Comparison of ENCODE assay signal across 13 cellular contexts in the genomic region with DNA sequence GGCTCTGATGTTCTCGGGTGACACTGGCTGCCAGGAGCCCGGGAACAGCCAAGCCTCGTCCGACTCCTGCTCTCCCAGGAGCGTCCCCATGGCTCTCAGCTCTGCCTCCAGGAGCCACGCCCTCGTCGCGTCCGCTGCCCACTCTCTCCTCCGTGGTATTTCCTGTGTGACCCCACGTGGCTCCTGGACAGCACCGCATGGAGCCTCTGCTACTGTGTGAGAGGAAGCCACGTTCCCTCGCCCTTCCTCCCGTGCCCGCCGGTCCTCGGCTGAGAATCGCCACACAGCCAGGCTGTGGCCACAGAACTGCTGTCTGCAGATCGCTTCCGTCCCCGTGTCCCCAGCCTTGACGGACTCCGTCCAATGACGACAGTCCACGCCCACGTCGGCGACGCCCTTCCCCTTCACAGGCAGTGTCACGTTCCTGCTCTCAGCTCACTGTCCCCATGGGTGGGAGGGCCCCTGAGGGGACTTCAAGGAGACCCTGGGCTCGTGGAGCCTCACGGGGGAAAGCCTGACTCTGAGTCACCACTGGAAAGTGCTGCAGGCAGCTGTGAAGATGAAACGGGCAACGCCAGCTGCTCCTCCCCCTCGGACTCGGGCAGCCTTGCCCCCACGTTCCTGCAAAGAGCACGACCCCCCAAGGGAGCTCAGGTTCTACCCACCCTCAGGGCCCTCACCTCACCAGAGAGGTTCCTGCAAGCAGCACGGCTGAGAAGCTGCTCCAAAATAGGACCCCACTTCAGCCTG.
DNase-seq lines count a peak whose midpoint lies in the region; ATAC-seq, FAIRE-seq and TF ChIP-seq lines count a peak whose summit lies in the region.
"Had no signal": no experiment of that assay in that cellular context is flagged by ENCODE, and none has a peak within 500 bp of the region (broad histone marks: within the 10 kb centered on the region; RNA-seq: fewer than 3 reads in every experiment).

No MANE protein-coding gene starts in this region.

- peak; percentile 85 for ATAC-seq in K562
- ATAC-seq in activated naive CD4-positive, alpha-beta T cell treated with anti-CD3 and anti-CD28 coated beads, Interleukin-2, amount 50 U/mL, for 72 hours = no peak

- H3K4me3 Mint-ChIP-seq in progenitor cell of endocrine pancreas (ENCODE audit: low read depth) = no peak overlapping the region
- H3K4me3 Mint-ChIP-seq: memory B cell had no signal

- H3K4me1 Mint-ChIP-seq in progenitor cell of endocrine pancreas (ENCODE audit: low read depth) = no peaks in the 10 kb centered on the region
- H3K4me1 Mint-ChIP-seq: memory B cell had no signal

- H3K27me3 ChIP-seq in K562 (ENCODE audit: control insufficient read depth in 2 of 2, insufficient read depth in 2 of 2, low read length in 2 of 2) = peaks cover 4 to 79% of the 10 kb centered on the region in 2 experiments; a peak in 4 of 5 replicates

- no peaks in the 10 kb centered on the region for H4K20me1 ChIP-seq in K562 (replicated peaks; ENCODE audit: control insufficient read depth, insufficient read depth, low read length)

- no peaks in the 10 kb centered on the region for H3K9me3 ChIP-seq in K562 (replicated peaks; ENCODE audit: control insufficient read depth, insufficient read depth, low read depth, low read length)

- H3K36me3 Mint-ChIP-seq in progenitor cell of endocrine pancreas (ENCODE audit: insufficient read depth) = no peaks in the 10 kb centered on the region
- H3K36me3 Mint-ChIP-seq in activated naive CD4-positive, alpha-beta T cell treated with anti-CD3 and anti-CD28 coated beads, Interleukin-2, amount 50 U/mL, for 72 hours = no peaks in the 10 kb centered on the region
- H3K36me3 Mint-ChIP-seq: memory B cell had no signal

- no peak for TF ChIP-seq EP300 in K562 (IDR thresholded peaks at IDR 0.05; ENCODE audit: low read length)

- H3K9ac ChIP-seq in K562 (ENCODE audit: insufficient read depth in 1 of 2, low read depth in 2 of 2, low read length in 2 of 2) = peak overlapping the region in 1 of 2 experiments; percentile 71; a peak in 2 of 4 replicates

- no peak overlapping the region for H3K27ac ChIP-seq in K562 (ENCODE audit: extremely low read depth, low read depth, low read length)

- H3K79me2 ChIP-seq in K562 (ENCODE audit: control insufficient read depth, insufficient read depth, low read length) = no peaks in the 10 kb centered on the region

- DNase-seq in NCI-H1930 (lab: John Stamatoyannopoulos, UW) (peak; percentile 17 to 18), K562 (ENCODE audit: extremely low read depth in 1 of 4, low spot score in 3 of 4) (peak; percentile 55 to 70 (median 64)), progenitor cell of endocrine pancreas (ENCODE audit: low spot score, unreplicated experiment) (peak; percentile 5), NCI-H82 treated with DMSO at 0.1 percent for 48 hours (lab: John Stamatoyannopoulos, UW; ENCODE audit: unreplicated experiment) (no peak), KBM-7 (no peak)
- DNase-seq in activated naive CD4-positive, alpha-beta T cell treated with anti-CD3 and anti-CD28 coated beads, Interleukin-2, amount 50 U/mL, for 72 hours (ENCODE audit: low spot score in 2 of 2) = no peak
- DNase-seq: amygdala; DND-41; effector CD8-positive, alpha-beta T cell; glutamatergic neuron had no signal

- no peaks in the 10 kb centered on the region for H3K9me3 Mint-ChIP-seq in progenitor cell of endocrine pancreas (ENCODE audit: low read depth)
- H3K9me3 Mint-ChIP-seq in activated naive CD4-positive, alpha-beta T cell treated with anti-CD3 and anti-CD28 coated beads, Interleukin-2, amount 50 U/mL, for 72 hours = no peaks in the 10 kb centered on the region

- peak overlapping the region; percentile 81 for H2AFZ ChIP-seq in K562 (ENCODE audit: low read depth, low read length)

- peaks cover 15% of the 10 kb centered on the region for H3K27me3 Mint-ChIP-seq in progenitor cell of endocrine pancreas

- H3K4me2 ChIP-seq in K562 (ENCODE audit: insufficient read depth, low read length) = peak overlapping the region; percentile 71

- no peaks in the 10 kb centered on the region for H3K9me1 ChIP-seq in K562 (ENCODE audit: control insufficient read depth, insufficient read depth, low read length)

- H3K36me3 ChIP-seq in K562 (ENCODE audit: control insufficient read depth, insufficient read depth, low read length) = no peaks in the 10 kb centered on the region

- in situ Hi-C loops in K562 (cut with MboI) = no loop called here
- in situ Hi-C loops in KBM-7 (cut with MboI; ENCODE audit: low pct_unique_long_range_greater_than_20kb, low sequenced_read_pairs) = no loop called here

- intact Hi-C loops in K562 (cut with micrococcal nuclease) = no loop called here

- H3K27ac Mint-ChIP-seq in progenitor cell of endocrine pancreas = no peak overlapping the region
- no peak overlapping the region for H3K27ac Mint-ChIP-seq in activated naive CD4-positive, alpha-beta T cell treated with anti-CD3 and anti-CD28 coated beads, Interleukin-2, amount 50 U/mL, for 72 hours
- H3K27ac Mint-ChIP-seq: memory B cell had no signal

- TF ChIP-seq CTCF in K562 (IDR thresholded peaks at IDR 0.05 in 2 of 3, conservative IDR thresholded peaks at IDR 0.05 in 1 of 3; ENCODE audit: insufficient read depth in 2 of 3, low read depth in 1 of 3, low read length in 3 of 3) = no peak
- TF ChIP-seq CTCF in progenitor cell of endocrine pancreas (IDR thresholded peaks at IDR 0.05; ENCODE audit: unreplicated experiment) = no peak

- POLR2A ChIA-PET in K562 (lab: Yijun Ruan, JAX) = no interaction called here

- peaks cover 0 to 25% of the 10 kb centered on the region in 2 experiments; a peak in 2 of 5 replicates for H3K4me1 ChIP-seq in K562 (replicated peaks in 1 of 2; ENCODE audit: control insufficient read depth in 2 of 2, insufficient read depth in 2 of 2, low read length in 2 of 2)

- no peak for TF ChIP-seq RAD21 in K562 (CRISPR knock-in tag; conservative IDR thresholded peaks at IDR 0.05 in 1 of 2, IDR thresholded peaks at IDR 0.05 in 1 of 2)

- peak overlapping the region; percentile 24; the same call in 1 of the 2 replicates for H3K4me3 ChIP-seq in K562

- 2% methylated on average over 20 of the region's 41 CpGs for WGBS in K562 (ENCODE audit: insufficient coverage, low coverage, missing lambda C conversion rate)

- FAIRE-seq in G401.6 (lab: Jason Lieb, UNC) = peak; percentile 98
- FAIRE-seq in K562 (lab: Jason Lieb, UNC) = peak; percentile 69
- FAIRE-seq: GM18507 had no signal

- CTCF ChIA-PET in K562 (lab: Yijun Ruan, JAX; ENCODE audit: low intra/inter-chr PET ratio) = no interaction called here

- BruUV-seq in K562 (replicated peaks; lab: Mats Ljungman, UMichigan) = no TSS peak

- TF ChIP-seq POLR2A in K562 (conservative IDR thresholded peaks at IDR 0.05) = no peak

TF ChIP-seq in K562, 482 proteins besides CTCF, POLR2A, EP300 and RAD21 (continues in another document):
- no peak for TF ChIP-seq KAT7 (CRISPR knock-in tag; IDR thresholded peaks at IDR 0.05; ENCODE audit: borderline replicate concordance)
- TF ChIP-seq CREM (IDR thresholded peaks at IDR 0.05; ENCODE audit: low read depth) = peak; percentile 71
- no peak for TF ChIP-seq NR3C1 (CRISPR knock-in tag; IDR thresholded peaks at IDR 0.05)
- TF ChIP-seq NFATC3 (IDR thresholded peaks at IDR 0.05) = no peak
- no peak for TF ChIP-seq NCOR1 (IDR thresholded peaks at IDR 0.05)
- no peak for TF ChIP-seq ESRRB (CRISPR knock-in tag; IDR thresholded peaks at IDR 0.05; ENCODE audit: borderline replicate concordance)
- no peak for TF ChIP-seq E2F5 (CRISPR knock-in tag; IDR thresholded peaks at IDR 0.05)
- TF ChIP-seq E2F3 (CRISPR knock-in tag; IDR thresholded peaks at IDR 0.05) = no peak
- TF ChIP-seq LARP7 (IDR thresholded peaks at IDR 0.05) = no peak
- TF ChIP-seq, protein P1, sequence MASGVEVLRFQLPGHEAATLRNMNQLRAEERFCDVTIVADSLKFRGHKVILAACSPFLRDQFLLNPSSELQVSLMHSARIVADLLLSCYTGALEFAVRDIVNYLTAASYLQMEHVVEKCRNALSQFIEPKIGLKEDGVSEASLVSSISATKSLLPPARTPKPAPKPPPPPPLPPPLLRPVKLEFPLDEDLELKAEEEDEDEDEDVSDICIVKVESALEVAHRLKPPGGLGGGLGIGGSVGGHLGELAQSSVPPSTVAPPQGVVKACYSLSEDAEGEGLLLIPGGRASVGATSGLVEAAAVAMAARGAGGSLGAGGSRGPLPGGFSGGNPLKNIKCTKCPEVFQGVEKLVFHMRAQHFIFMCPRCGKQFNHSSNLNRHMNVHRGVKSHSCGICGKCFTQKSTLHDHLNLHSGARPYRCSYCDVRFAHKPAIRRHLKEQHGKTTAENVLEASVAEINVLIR (CRISPR knock-in tag; IDR thresholded peaks at IDR 0.05) = no peak
- TF ChIP-seq POLR2G (IDR thresholded peaks at IDR 0.05; ENCODE audit: low read depth, low read length) = 0 out of 2 replicates have a peak, but pooled peaks have one; percentile 41
- TF ChIP-seq, protein P2, sequence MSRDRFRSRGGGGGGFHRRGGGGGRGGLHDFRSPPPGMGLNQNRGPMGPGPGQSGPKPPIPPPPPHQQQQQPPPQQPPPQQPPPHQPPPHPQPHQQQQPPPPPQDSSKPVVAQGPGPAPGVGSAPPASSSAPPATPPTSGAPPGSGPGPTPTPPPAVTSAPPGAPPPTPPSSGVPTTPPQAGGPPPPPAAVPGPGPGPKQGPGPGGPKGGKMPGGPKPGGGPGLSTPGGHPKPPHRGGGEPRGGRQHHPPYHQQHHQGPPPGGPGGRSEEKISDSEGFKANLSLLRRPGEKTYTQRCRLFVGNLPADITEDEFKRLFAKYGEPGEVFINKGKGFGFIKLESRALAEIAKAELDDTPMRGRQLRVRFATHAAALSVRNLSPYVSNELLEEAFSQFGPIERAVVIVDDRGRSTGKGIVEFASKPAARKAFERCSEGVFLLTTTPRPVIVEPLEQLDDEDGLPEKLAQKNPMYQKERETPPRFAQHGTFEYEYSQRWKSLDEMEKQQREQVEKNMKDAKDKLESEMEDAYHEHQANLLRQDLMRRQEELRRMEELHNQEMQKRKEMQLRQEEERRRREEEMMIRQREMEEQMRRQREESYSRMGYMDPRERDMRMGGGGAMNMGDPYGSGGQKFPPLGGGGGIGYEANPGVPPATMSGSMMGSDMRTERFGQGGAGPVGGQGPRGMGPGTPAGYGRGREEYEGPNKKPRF (IDR thresholded peaks at IDR 0.05; ENCODE audit: low read depth, low read length) = no peak

Comparison
In these comparisons a context has a peak if more than half of its experiments do, and no peak if none do; other contexts are left out.
1. DNase-seq: peak in NCI-H1930 (2 of 2), K562 (4 of 4) and progenitor cell of endocrine pancreas (single experiment); none in NCI-H82 treated with DMSO at 0.1 percent for 48 hours (single experiment), activated naive CD4-positive, alpha-beta T cell treated with anti-CD3 and anti-CD28 coated beads, Interleukin-2, amount 50 U/mL, for 72 hours (0 of 2) and KBM-7 (single experiment).